ENCODE assay signal across 12 cellular contexts in the genomic region with DNA sequence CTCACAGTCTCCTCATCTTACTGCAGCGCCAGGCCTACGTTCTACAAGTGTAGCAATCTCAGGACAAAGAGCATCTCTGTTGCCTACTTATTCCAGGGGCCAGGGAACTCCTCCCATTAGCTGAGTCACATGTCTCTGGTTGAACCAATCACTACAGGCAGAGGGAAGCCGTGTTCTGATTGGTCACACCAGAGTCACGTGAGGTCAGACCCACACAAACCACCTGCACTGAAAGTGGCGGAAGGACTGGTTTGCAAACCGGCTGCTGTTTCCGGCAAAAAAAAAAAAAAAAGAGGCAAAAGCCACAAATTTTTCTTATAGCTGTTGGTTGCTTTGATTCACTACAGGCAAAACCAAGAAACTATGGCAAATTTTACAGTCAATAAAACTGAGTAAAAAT. TPM values are rescaled to one million over a fixed set of nuclear protein-coding genes. Genes with fewer than 3 reads are reported as not detected.
DNase-seq lines count a peak whose midpoint lies in the region; ATAC-seq and TF ChIP-seq lines count a peak whose summit lies in the region.
"Had no signal": no experiment of that assay in that cellular context is flagged by ENCODE, and none has a peak within 500 bp of the region (broad histone marks: within the 10 kb centered on the region; RNA-seq: fewer than 3 reads in every experiment).

No MANE protein-coding gene starts in this region.

- peaks cover 6% of the 10 kb centered on the region for H3K36me3 Mint-ChIP-seq in GM23338 (ENCODE audit: low read depth)
- H3K36me3 Mint-ChIP-seq in activated T-cell treated with anti-CD3 and anti-CD28 coated beads, Interleukin-2, amount 50 U/mL, for 72 hours (ENCODE audit: insufficient read depth in 2 of 2), result no peaks in the 10 kb centered on the region

- peak; percentile 32; the same call in 2 of the 3 replicates for ATAC-seq in GM23338
- peak; percentile 39 for ATAC-seq in activated T-cell treated with anti-CD3 and anti-CD28 coated beads, Interleukin-2, amount 50 U/mL, for 72 hours (replicated peaks in 1 of 2)
- ATAC-seq in GM21786 (IDR thresholded peaks at IDR 0.05; ENCODE audit: unreplicated experiment), result no peak
- ATAC-seq: HCT116 had no signal

- peaks cover 33% of the 10 kb centered on the region for H3K9me3 Mint-ChIP-seq in GM23338
- no peaks in the 10 kb centered on the region for H3K9me3 Mint-ChIP-seq in activated T-cell treated with anti-CD3 and anti-CD28 coated beads, Interleukin-2, amount 50 U/mL, for 72 hours

- CTCF ChIA-PET in OCI-LY7 (lab: Charles Lee; ENCODE audit: unreplicated experiment), result no interaction called here

- no peak overlapping the region for H3K4me3 ChIP-seq in GM23338
- peak overlapping the region; percentile 39 for H3K4me3 ChIP-seq in OCI-LY7 (ENCODE audit: low read depth, low read length, poor library complexity, severe bottlenecking)
- H3K4me3 ChIP-seq: PC-9 had no signal

- H3K4me3 Mint-ChIP-seq in GM23338, result no peak overlapping the region
- H3K4me3 Mint-ChIP-seq in activated T-cell treated with anti-CD3 and anti-CD28 coated beads, Interleukin-2, amount 50 U/mL, for 72 hours, result no peak overlapping the region

- no peak overlapping the region for H3K27ac Mint-ChIP-seq in GM23338
- no peak overlapping the region for H3K27ac Mint-ChIP-seq in activated T-cell treated with anti-CD3 and anti-CD28 coated beads, Interleukin-2, amount 50 U/mL, for 72 hours

- H4K20me1 ChIP-seq in GM23338 (replicated peaks; ENCODE audit: insufficient read depth), result no peaks in the 10 kb centered on the region
- no peaks in the 10 kb centered on the region for H4K20me1 ChIP-seq in OCI-LY7 (ENCODE audit: insufficient read depth, low read length)

- H3K4me1 ChIP-seq in GM23338 (ENCODE audit: insufficient read depth), result no peaks in the 10 kb centered on the region
- peaks cover 10% of the 10 kb centered on the region for H3K4me1 ChIP-seq in OCI-LY7 (ENCODE audit: insufficient read depth, low read length, poor library complexity, severe bottlenecking)

- POLR2A ChIA-PET in OCI-LY7 (lab: Charles Lee), result interaction anchor here (0.7 kb wide), 3 partner anchors 29 to 91 kb away, joined by 3 read pairs; no protein-coding TSS in a partner anchor

- H2AFZ ChIP-seq in GM23338, result no peak overlapping the region
- H2AFZ ChIP-seq in OCI-LY7 (ENCODE audit: low read length), result peak overlapping the region; percentile 99
- H2AFZ ChIP-seq: PC-9 had no signal

- H3K27me3 ChIP-seq in GM23338 (ENCODE audit: insufficient read depth), result no peaks in the 10 kb centered on the region

- no peaks in the 10 kb centered on the region for H3F3A ChIP-seq in GM23338 (replicated peaks; ENCODE audit: low read depth)

- no peaks in the 10 kb centered on the region; the same call in 2 of the 3 replicates for H3K4me1 Mint-ChIP-seq in GM23338
- no peaks in the 10 kb centered on the region for H3K4me1 Mint-ChIP-seq in activated T-cell treated with anti-CD3 and anti-CD28 coated beads, Interleukin-2, amount 50 U/mL, for 72 hours (ENCODE audit: low read depth)

- TF ChIP-seq CTCF in GM23338 (conservative IDR thresholded peaks at IDR 0.05; ENCODE audit: low read depth in 2 of 2) (no peak), OCI-LY7 (conservative IDR thresholded peaks at IDR 0.05; ENCODE audit: low read length) (no peak)

- DNase-seq in GM23338 (ENCODE audit: low spot score), result peak; percentile 52
- DNase-seq in OCI-LY7 (ENCODE audit: low spot score), result peak; percentile 84
- peak; percentile 9 to 10 for DNase-seq in activated T-cell treated with anti-CD3 and anti-CD28 coated beads, Interleukin-2, amount 50 U/mL, for 72 hours
- DNase-seq in stimulated activated CD4-positive, alpha-beta T cell treated with anti-CD3 and anti-CD28 coated beads, Interleukin-15, amount 100 ng/mL, for 48 hours (ENCODE audit: low read depth in 2 of 2), result peak; percentile 1 to 22
- DNase-seq in NCI-H146 treated with DMSO at 0.1 percent for 48 hours (lab: John Stamatoyannopoulos, UW; ENCODE audit: unreplicated experiment), result no peak
- no peak for DNase-seq in NCI-H2029 (lab: John Stamatoyannopoulos, UW)
- no peak for DNase-seq in NCI-H1694 (lab: John Stamatoyannopoulos, UW)
- DNase-seq: DMS79 treated with DMSO at 0.1 percent for 48 hours, NCI-H146, PC-9 had no signal

- intact Hi-C loops in OCI-LY7 (cut with micrococcal nuclease; ENCODE audit: unreplicated experiment), result no loop called here

- no peaks in the 10 kb centered on the region for H3K36me3 ChIP-seq in GM23338 (ENCODE audit: insufficient read depth)
- H3K36me3 ChIP-seq in OCI-LY7 (ENCODE audit: insufficient read depth, low read length), result no peaks in the 10 kb centered on the region

- H3K9me2 ChIP-seq in GM23338 (ENCODE audit: insufficient read depth) (no peaks in the 10 kb centered on the region), OCI-LY7 (ENCODE audit: insufficient read depth, low read length) (no peaks in the 10 kb centered on the region)

- no TSS peak for BruUV-seq in OCI-LY7 (replicated peaks; lab: Mats Ljungman, UMichigan)

- H3K79me2 ChIP-seq in GM23338 (replicated peaks; ENCODE audit: insufficient read depth) (no peaks in the 10 kb centered on the region), OCI-LY7 (ENCODE audit: insufficient read depth, low read depth, low read length) (no peaks in the 10 kb centered on the region)

- H3K27ac ChIP-seq in GM23338 (ENCODE audit: low read depth), result no peak overlapping the region
- H3K27ac ChIP-seq in OCI-LY7 (ENCODE audit: low read depth, low read length, poor library complexity, severe bottlenecking), result no peak overlapping the region
- H3K27ac ChIP-seq: PC-9 had no signal

- no peak overlapping the region for H3K4me2 ChIP-seq in GM23338
- H3K4me2 ChIP-seq in OCI-LY7 (ENCODE audit: low read length), result peak overlapping the region; percentile 17; the same call in 1 of the 2 replicates
- H3K4me2 ChIP-seq: PC-9 had no signal

- H3K27me3 Mint-ChIP-seq in GM23338 (ENCODE audit: insufficient read depth, low read depth, poor library complexity), result peaks cover 3% of the 10 kb centered on the region
- H3K27me3 Mint-ChIP-seq in activated T-cell treated with anti-CD3 and anti-CD28 coated beads, Interleukin-2, amount 50 U/mL, for 72 hours (ENCODE audit: low read depth), result peaks cover 2% of the 10 kb centered on the region

- peaks cover 15% of the 10 kb centered on the region for H3K9me3 ChIP-seq in OCI-LY7 (ENCODE audit: low read length)

TF ChIP-seq in GM23338, 12 proteins besides CTCF, POLR2A, EP300 and RAD21:
- no peak for TF ChIP-seq ZNF331 (CRISPR knock-in tag; IDR thresholded peaks at IDR 0.05; ENCODE audit: low read depth)
- TF ChIP-seq ZNF114 (CRISPR knock-in tag; IDR thresholded peaks at IDR 0.05), result no peak
- TF ChIP-seq EZH2 (IDR thresholded peaks at IDR 0.05; ENCODE audit: low read depth, unreplicated experiment), result no peak
- TF ChIP-seq POLR2AphosphoS5 (IDR thresholded peaks at IDR 0.05; ENCODE audit: low read depth), result no peak
- no peak for TF ChIP-seq STAT1 (IDR thresholded peaks at IDR 0.05; ENCODE audit: unreplicated experiment)
- no peak for TF ChIP-seq REST (IDR thresholded peaks at IDR 0.05; ENCODE audit: unreplicated experiment)
- no peak for TF ChIP-seq EZH2phosphoT487 (IDR thresholded peaks at IDR 0.05; ENCODE audit: unreplicated experiment)
TF ChIP-seq in GM23338: peak in this region for 0.

RNA-seq across cellular contexts. Expression of gene USP14, which starts 21.9 kb away (rescaled TPM):
- total RNA-seq in GM23338 (2014; rRNA removed; shearing (Covaris generic)), result 82.4 and 83.6 TPM in 2 replicates
- 70.3 and 83.5 TPM in 2 replicates for polyA plus RNA-seq in GM23338 (2016; fragmentation: Nextera tagmentation; extraction: Ambion mirVana)
- 18.4 and 21.3 TPM in 2 replicates for total RNA-seq in OCI-LY7 (2014; rRNA removed; shearing (Covaris generic))
- total RNA-seq in OCI-LY7 (2022), result 86.9 and 88.3 TPM in 2 replicates
- total RNA-seq in activated T-cell treated with anti-CD3 and anti-CD28 coated beads, Interleukin-2, amount 50 U/mL, for 72 hours, result 10 to 100 TPM; 65.1 to 80.4 TPM

Comparison
In these comparisons a context has a peak if more than half of its experiments do, and no peak if none do; other contexts are left out.
1. DNase-seq: peak in GM23338 (single experiment), OCI-LY7 (single experiment), activated T-cell treated with anti-CD3 and anti-CD28 coated beads, Interleukin-2, amount 50 U/mL, for 72 hours (2 of 2) and stimulated activated CD4-positive, alpha-beta T cell treated with anti-CD3 and anti-CD28 coated beads, Interleukin-15, amount 100 ng/mL, for 48 hours (2 of 2); none in NCI-H146 treated with DMSO at 0.1 percent for 48 hours (single experiment), NCI-H2029 (single experiment) and NCI-H1694 (single experiment).